Comparison of ENCODE assay signal across 8 cellular contexts in genomic region chr9:124259273-124260078, GRCh38. TPM values are rescaled to one million over a fixed set of nuclear protein-coding genes. Genes with fewer than 3 reads are reported as not detected.
DNase-seq lines count a peak whose midpoint lies in the region; ATAC-seq and TF ChIP-seq lines count a peak whose summit lies in the region.

No MANE protein-coding gene starts in this region.

- in situ Hi-C loops in Panc1 (cut with HindIII; ENCODE audit: low pct_unique_long_range_greater_than_20kb, low sequenced_read_pairs): no loop called here

- CTCF ChIA-PET in activated CD4-positive, alpha-beta T cell treated with anti-CD3 and anti-CD28 coated beads for 36 hours (lab: Charles Lee): interaction anchor here (0.8 kb wide), 1 partner anchor 42 kb away, joined by 4 read pairs; no protein-coding TSS in a partner anchor
- CTCF ChIA-PET in Panc1 (lab: Charles Lee): no interaction called here

- H3K36me3 ChIP-seq in Panc1 (ENCODE audit: control insufficient read depth, insufficient read depth, low read length) (no peaks in the 10 kb centered on the region), duodenal mucosa (ENCODE audit: control insufficient read depth in 1 of 2, insufficient read depth in 2 of 2, low read length in 2 of 2) (no peaks in the 10 kb centered on the region), uterus (no peaks in the 10 kb centered on the region)

- H3K4me1 ChIP-seq in Panc1 (ENCODE audit: control insufficient read depth, insufficient read depth, low read length) (peaks cover 57% of the 10 kb centered on the region), duodenal mucosa (ENCODE audit: control insufficient read depth in 1 of 2, insufficient read depth in 2 of 2, low read length in 2 of 2) (peaks cover 51 to 53% of the 10 kb centered on the region in 2 donors), uterus (peaks cover 3 to 15% of the 10 kb centered on the region in 2 donors)

- POLR2A ChIA-PET in activated CD4-positive, alpha-beta T cell treated with anti-CD3 and anti-CD28 coated beads for 36 hours (lab: Charles Lee): no interaction called here
- POLR2A ChIA-PET in Panc1 (lab: Charles Lee): interaction anchor here (0.5 kb wide), 1 partner anchor 127 kb away, joined by 4 read pairs; no protein-coding TSS in a partner anchor

- H3K9me3 ChIP-seq in Panc1 (ENCODE audit: control insufficient read depth, insufficient read depth, low read depth, low read length): no peaks in the 10 kb centered on the region
- no peaks in the 10 kb centered on the region for H3K9me3 ChIP-seq in duodenal mucosa (ENCODE audit: control insufficient read depth in 1 of 2, low read length in 2 of 2)
- no peaks in the 10 kb centered on the region for H3K9me3 ChIP-seq in uterus

- peaks cover 29% of the 10 kb centered on the region for H3K4me1 Mint-ChIP-seq in activated CD4-positive, alpha-beta T cell treated with anti-CD3 and anti-CD28 coated beads for 36 hours

- peak overlapping the region; percentile 79 for H3K4me3 Mint-ChIP-seq in activated CD4-positive, alpha-beta T cell treated with anti-CD3 and anti-CD28 coated beads for 36 hours

- intact Hi-C loops in activated CD4-positive, alpha-beta T cell treated with anti-CD3 and anti-CD28 coated beads for 36 hours (cut with DNase I, micrococcal nuclease): no loop called here
- intact Hi-C loops in Panc1 (cut with micrococcal nuclease; ENCODE audit: unreplicated experiment) (loop anchor here (5.0 kb wide), 1 partner anchor 132 kb away; no protein-coding TSS in a partner anchor), uterus (cut with DNase I; ENCODE audit: low total_unique reads) (no loop called here)

- H3K27me3 Mint-ChIP-seq in activated CD4-positive, alpha-beta T cell treated with anti-CD3 and anti-CD28 coated beads for 36 hours: peaks cover 50% of the 10 kb centered on the region

- H3K36me3 Mint-ChIP-seq in activated CD4-positive, alpha-beta T cell treated with anti-CD3 and anti-CD28 coated beads for 36 hours (ENCODE audit: low read depth): peaks cover 2% of the 10 kb centered on the region

- peak overlapping the region; percentile 71 to 77 for H3K4me3 ChIP-seq in Panc1 (ENCODE audit: low read depth in 2 of 2, low read length in 2 of 2)
- H3K4me3 ChIP-seq in duodenal mucosa (ENCODE audit: low read depth in 1 of 2, low read length in 2 of 2): peak overlapping the region; percentile 72 to 85
- peak overlapping the region; percentile 44 to 55 for H3K4me3 ChIP-seq in uterus

- no peak for TF ChIP-seq CTCF in Panc1 (IDR thresholded peaks at IDR 0.05)
- TF ChIP-seq CTCF in uterus (IDR thresholded peaks at IDR 0.05): no peak

- ATAC-seq in activated CD4-positive, alpha-beta T cell treated with anti-CD3 and anti-CD28 coated beads for 36 hours: no peak
- 0 out of 2 replicates have a peak, but pooled peaks have one; percentile 20 for ATAC-seq in Panc1

- H3K9ac ChIP-seq in duodenal mucosa (ENCODE audit: low read depth in 1 of 2, low read length in 2 of 2): peak overlapping the region; percentile 79 to 82

- DNase-seq in activated CD4-positive, alpha-beta T cell treated with anti-CD3 and anti-CD28 coated beads for 36 hours: no peak
- no peak for DNase-seq in activated CD4-positive, alpha-beta T cell treated with anti-CD3 and anti-CD28 coated beads, Interleukin-2, amount 50 U/mL, for 4 hours
- no peak for DNase-seq in Panc1 (ENCODE audit: low read depth, low spot score)
- DNase-seq in midbrain (lab: John Stamatoyannopoulos, UW): peak; percentile 56
- peak; percentile 83 to 85 for DNase-seq in uterus
- DNase-seq in stimulated activated naive CD4-positive, alpha-beta T cell treated with Interleukin-2 at 50 U/mL for 16 hours (lab: John Stamatoyannopoulos, UW): no peak
- no peak for DNase-seq in foreskin melanocyte

- TSS peak; percentile 66 for BruUV-seq in Panc1 (replicated peaks; lab: Mats Ljungman, UMichigan)

- H3K27me3 ChIP-seq in Panc1 (ENCODE audit: control insufficient read depth, insufficient read depth, low read length) (no peaks in the 10 kb centered on the region), duodenal mucosa (ENCODE audit: control insufficient read depth in 1 of 2, insufficient read depth in 2 of 2, low read length in 2 of 2) (no peaks in the 10 kb centered on the region), uterus (no peaks in the 10 kb centered on the region)

- peak overlapping the region; percentile 51 for H3K27ac Mint-ChIP-seq in activated CD4-positive, alpha-beta T cell treated with anti-CD3 and anti-CD28 coated beads for 36 hours

- no peaks in the 10 kb centered on the region for H3K9me3 Mint-ChIP-seq in activated CD4-positive, alpha-beta T cell treated with anti-CD3 and anti-CD28 coated beads for 36 hours (ENCODE audit: low read depth)

- TF ChIP-seq POLR2A in uterus (IDR thresholded peaks at IDR 0.05): no peak

- H3K27ac ChIP-seq in Panc1 (ENCODE audit: low read length) (peak overlapping the region; percentile 98), duodenal mucosa (ENCODE audit: low read depth, low read length) (peak overlapping the region; percentile 80), uterus (peak overlapping the region; percentile 81 to 91)

RNA-seq across cellular contexts. Expression of gene NEK6, which starts 1.7 kb away (rescaled TPM):
- total RNA-seq in activated CD4-positive, alpha-beta T cell treated with anti-CD3 and anti-CD28 coated beads for 36 hours: 10 to 100 TPM in 1 of 2 experiments, 1 to 10 TPM in 1; 6.4 to 10.1 TPM
- total RNA-seq in Panc1 (2021; ENCODE audit: unreplicated experiment): 56.3 TPM
- 74.0 TPM for polyA plus RNA-seq in Panc1 (2012; ENCODE audit: insufficient read length)
- 10 to 100 TPM in 3 of 4 donors, 1 to 10 TPM in 1; 6.1 to 38.5 (median 34.7) TPM for total RNA-seq in uterus

Comparison
In these comparisons a context has a peak if more than half of its experiments do, and no peak if none do; other contexts are left out.
1. DNase-seq: peak in midbrain (single experiment) and uterus (2 of 2); none in activated CD4-positive, alpha-beta T cell treated with anti-CD3 and anti-CD28 coated beads for 36 hours (single experiment), activated CD4-positive, alpha-beta T cell treated with anti-CD3 and anti-CD28 coated beads, Interleukin-2, amount 50 U/mL, for 4 hours (0 of 2), Panc1 (single experiment), stimulated activated naive CD4-positive, alpha-beta T cell treated with Interleukin-2 at 50 U/mL for 16 hours (single experiment) and foreskin melanocyte (single experiment).
2. Peak in every context shown above with its lines, with median percentiles within 50 percentile points of each other: H3K27ac ChIP-seq and H3K4me3 ChIP-seq.